ENCODE assay signal across 1 cellular context in genomic region chr17:4607261-4607731, GRCh38.
A peak's percentile ranks its signal among the peaks of the same experiment; 100 is the strongest.
TF ChIP-seq lines count a peak whose summit lies in the region.

No MANE protein-coding gene starts in this region.

TF ChIP-seq in K562, 482 proteins besides CTCF, POLR2A, EP300 and RAD21:
- TF ChIP-seq SMAD4 (CRISPR knock-in tag; conservative IDR thresholded peaks at IDR 0.05), result no peak
- 0 out of 2 replicates have a peak, but pooled peaks have one; percentile 7 for TF ChIP-seq BHLHE40 (IDR thresholded peaks at IDR 0.05; ENCODE audit: low read length)
- TF ChIP-seq ZNF212 (CRISPR knock-in tag; IDR thresholded peaks at IDR 0.05), result no peak
- TF ChIP-seq TFAP4 (CRISPR knock-in tag; IDR thresholded peaks at IDR 0.05; ENCODE audit: borderline replicate concordance), result peak; percentile 61; the same call in 1 of the 2 replicates
- no peak for TF ChIP-seq PHB (CRISPR knock-in tag; IDR thresholded peaks at IDR 0.05)
